8 cellular contexts compared by ENCODE assay signal in the genomic region with DNA sequence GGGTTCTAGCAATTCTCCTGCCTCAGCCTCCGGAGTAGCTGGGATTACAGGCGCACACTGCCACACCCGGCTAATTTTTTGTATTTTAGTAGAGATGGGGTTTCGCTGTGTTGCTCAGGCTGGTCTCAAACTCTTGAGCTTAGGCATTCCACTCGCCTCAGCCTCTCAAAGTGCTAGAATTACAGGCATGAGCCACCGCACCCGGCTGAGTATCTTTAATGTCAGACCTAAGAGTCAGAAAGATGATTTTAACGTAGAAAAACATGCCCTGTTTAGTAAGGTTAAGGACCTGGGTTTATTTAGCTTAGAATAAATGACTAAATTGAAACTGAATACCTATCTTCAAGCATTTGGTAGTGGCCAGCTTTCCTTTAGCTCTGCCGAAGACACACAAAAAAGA.
DNase-seq lines count a peak whose midpoint lies in the region; ATAC-seq, FAIRE-seq and TF ChIP-seq lines count a peak whose summit lies in the region.
"Not testable (repeated sequence)": the region's sequence is repeated elsewhere in the genome, so short reads cannot be mapped to it uniquely, and the experiment has no call there.

No MANE protein-coding gene starts in this region.

- POLR2A ChIA-PET in A549 (lab: Yijun Ruan, JAX): interaction anchor here (1.3 kb wide), 1 partner anchor 155 kb away, joined by 3 read pairs; a partner anchor contains a TSS
- POLR2A ChIA-PET in PC-3 (lab: Charles Lee; ENCODE audit: unreplicated experiment): not testable (repeated sequence)

- DNase-seq in A549 (ENCODE audit: low read depth in 1 of 2, low spot score in 1 of 2); PC-3; ascending aorta (ENCODE audit: low spot score in 2 of 2); chondrocyte (ENCODE audit: low spot score); foreskin keratinocyte; mesothelial cell of epicardium (ENCODE audit: low spot score in 2 of 2, unreplicated experiment in 2 of 2); prostate gland (ENCODE audit: low spot score): not testable (repeated sequence)
- DNase-seq in thyroid gland: peak; percentile 33 to 39

- not testable (repeated sequence) for H4K20me1 ChIP-seq in PC-3 (ENCODE audit: low read length)

- CTCF ChIA-PET in A549 (lab: Yijun Ruan, JAX): interaction anchor here (1.2 kb wide), 1 partner anchor 41 kb away, joined by 4 read pairs; no protein-coding TSS in a partner anchor
- CTCF ChIA-PET in PC-3 (lab: Charles Lee): interaction anchor here (0.6 kb wide), 1 partner anchor 8 kb away, joined by 3 read pairs; no protein-coding TSS in a partner anchor

- H3K4me1 Mint-ChIP-seq in chondrocyte (ENCODE audit: low read depth) (peaks cover 75% of the 10 kb centered on the region), mesothelial cell of epicardium (peaks cover 24% of the 10 kb centered on the region)

- not testable (repeated sequence) for H3K27me3 ChIP-seq in PC-3 (ENCODE audit: low read length); ascending aorta; foreskin keratinocyte; prostate gland (replicated peaks; ENCODE audit: insufficient read depth); thyroid gland

- not testable (repeated sequence) for TF ChIP-seq EP300 in A549 (IDR thresholded peaks at IDR 0.05)

- H2AFZ ChIP-seq in PC-3 (ENCODE audit: low read length): not testable (repeated sequence)

- H3K4me2 ChIP-seq in A549: not testable (repeated sequence)
- peak overlapping the region; percentile 54; the same call in 1 of the 2 replicates for H3K4me2 ChIP-seq in PC-3 (ENCODE audit: low read length)

- H3K27me3 Mint-ChIP-seq in chondrocyte (ENCODE audit: low read depth); mesothelial cell of epicardium (ENCODE audit: low read depth): not testable (repeated sequence)

- TF ChIP-seq POLR2A in A549 (IDR thresholded peaks at IDR 0.05; ENCODE audit: low read length); prostate gland (IDR thresholded peaks at IDR 0.05); thyroid gland (IDR thresholded peaks at IDR 0.05): not testable (repeated sequence)

- H3K79me2 ChIP-seq in PC-3 (ENCODE audit: low read length): not testable (repeated sequence)

- TF ChIP-seq CTCF in A549 (IDR thresholded peaks at IDR 0.05); PC-3 (conservative IDR thresholded peaks at IDR 0.05; ENCODE audit: low read depth, low read length); ascending aorta (IDR thresholded peaks at IDR 0.05); chondrocyte (IDR thresholded peaks at IDR 0.05); foreskin keratinocyte (conservative IDR thresholded peaks at IDR 0.05); mesothelial cell of epicardium (IDR thresholded peaks at IDR 0.05; ENCODE audit: unreplicated experiment); prostate gland (IDR thresholded peaks at IDR 0.05); thyroid gland (IDR thresholded peaks at IDR 0.05): not testable (repeated sequence)

- not testable (repeated sequence) for H3K36me3 ChIP-seq in PC-3 (ENCODE audit: low read depth, low read length); ascending aorta; prostate gland; thyroid gland

- H3K4me3 ChIP-seq in A549; PC-3 (ENCODE audit: low read length); ascending aorta; prostate gland; thyroid gland (replicated peaks in 1 of 3): not testable (repeated sequence)

- H3K27ac Mint-ChIP-seq in chondrocyte (ENCODE audit: unreplicated experiment): peak overlapping the region; percentile 91
- H3K27ac Mint-ChIP-seq in mesothelial cell of epicardium: peak overlapping the region; percentile 12

- H3K9ac ChIP-seq in PC-3 (ENCODE audit: low read length): peak overlapping the region; percentile 70

- not testable (repeated sequence) for H3K4me3 Mint-ChIP-seq in chondrocyte (ENCODE audit: unreplicated experiment); mesothelial cell of epicardium

- BruUV-seq in PC-3 (replicated peaks; lab: Mats Ljungman, UMichigan): not testable (repeated sequence)

- H3F3A ChIP-seq in PC-3 (ENCODE audit: low read length, unreplicated experiment): not testable (repeated sequence)

- not testable (repeated sequence) for H3K36me3 Mint-ChIP-seq in chondrocyte (ENCODE audit: low read depth); mesothelial cell of epicardium

- H3K9me2 ChIP-seq in PC-3 (replicated peaks; ENCODE audit: low read length): not testable (repeated sequence)

- not testable (repeated sequence) for TF ChIP-seq RAD21 in A549 (conservative IDR thresholded peaks at IDR 0.05 in 1 of 2, IDR thresholded peaks at IDR 0.05 in 1 of 2)

- 92% methylated on average over 9 of the region's 9 CpGs for WGBS in A549 (ENCODE audit: missing lambda C conversion rate)
- 84% methylated on average over 9 of the region's 9 CpGs for WGBS in prostate gland
- 46 to 48% methylated on average over 9 of the region's 9 CpGs for WGBS in thyroid gland, 2 donors

- peaks cover 50% of the 10 kb centered on the region for H3K4me1 ChIP-seq in A549
- peaks cover 51% of the 10 kb centered on the region for H3K4me1 ChIP-seq in PC-3 (ENCODE audit: insufficient read depth, low read length)
- H3K4me1 ChIP-seq in ascending aorta: peaks cover 0 to 48% of the 10 kb centered on the region in 2 donors
- H3K4me1 ChIP-seq in foreskin keratinocyte: peaks cover 47% of the 10 kb centered on the region
- H3K4me1 ChIP-seq in prostate gland (replicated peaks): not testable (repeated sequence)
- peaks cover 21 to 29% of the 10 kb centered on the region in 2 donors for H3K4me1 ChIP-seq in thyroid gland

- H3K9me3 ChIP-seq in A549; PC-3 (ENCODE audit: low read length); ascending aorta; prostate gland; thyroid gland: not testable (repeated sequence)

- not testable (repeated sequence) for ATAC-seq in A549, PC-3, foreskin keratinocyte

- peak overlapping the region; percentile 36 to 60; a peak in 4 of 6 replicates for H3K27ac ChIP-seq in A549
- peak overlapping the region; percentile 95 for H3K27ac ChIP-seq in PC-3 (ENCODE audit: low read length)
- H3K27ac ChIP-seq in ascending aorta: peak overlapping the region; percentile 86 to 87
- H3K27ac ChIP-seq in foreskin keratinocyte: peak overlapping the region; percentile 93
- peak overlapping the region; percentile 22 to 56 for H3K27ac ChIP-seq in prostate gland
- peak overlapping the region; percentile 50 to 76 (median 54) for H3K27ac ChIP-seq in thyroid gland

- H3K9me3 Mint-ChIP-seq in chondrocyte (ENCODE audit: low read depth): not testable (repeated sequence)
- H3K9me3 Mint-ChIP-seq in mesothelial cell of epicardium: peaks cover 13% of the 10 kb centered on the region

- FAIRE-seq in A549 (lab: Jason Lieb, UNC): not testable (repeated sequence)

- intact Hi-C loops in PC-3 (cut with micrococcal nuclease); ascending aorta (cut with DNase I); prostate gland (cut with DNase I); thyroid gland (cut with DNase I): not testable (repeated sequence)

Comparison
In these comparisons a context has a peak if more than half of its experiments do, and no peak if none do; other contexts are left out.
1. H3K27ac ChIP-seq: peak in every context shown above with its lines; median percentile 95 in PC-3; 93 in foreskin keratinocyte; 86 in ascending aorta; 54 in thyroid gland; 48 in A549; 39 in prostate gland.